ENCODE assay signal across 15 cellular contexts in the genomic region with DNA sequence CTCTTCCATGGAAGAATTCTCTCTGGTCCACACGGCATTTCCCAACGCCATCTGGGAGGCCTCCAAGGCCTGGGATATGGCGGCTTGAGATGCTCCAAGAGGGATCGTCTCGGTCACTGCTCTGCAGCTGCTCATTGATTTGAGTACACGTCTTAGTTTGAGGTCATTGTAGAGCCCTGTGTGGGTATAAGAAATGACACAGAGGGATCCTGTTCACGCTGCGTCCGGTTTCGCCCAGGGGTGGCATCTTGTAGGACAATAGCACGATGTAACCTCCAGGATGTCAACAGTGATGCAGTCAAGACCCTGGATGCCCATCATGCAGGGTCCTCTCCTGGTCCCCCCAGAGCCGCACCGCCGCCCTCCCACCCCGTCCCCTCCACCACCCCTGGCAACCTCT.
DNase-seq lines count a peak whose midpoint lies in the region; ATAC-seq and TF ChIP-seq lines count a peak whose summit lies in the region.
"Had no signal": no experiment of that assay in that cellular context is flagged by ENCODE, and none has a peak within 500 bp of the region (broad histone marks: within the 10 kb centered on the region; RNA-seq: fewer than 3 reads in every experiment).

No MANE protein-coding gene starts in this region.

- intact Hi-C loops in stomach (cut with DNase I; ENCODE audit: low total_unique reads) = loop anchor here (10.0 kb wide), 1 partner anchor 1688 kb away; no protein-coding TSS in a partner anchor

- no peak overlapping the region for H4K91ac ChIP-seq in neuronal stem cell (ENCODE audit: low read depth, low read length, poor library complexity)

- H3K27me3 ChIP-seq in neuronal stem cell (ENCODE audit: control insufficient read depth in 3 of 3, insufficient read depth in 3 of 3, low read depth in 1 of 3, low read length in 3 of 3) = peaks cover 0 to 8% (median 0%) of the 10 kb centered on the region in 3 experiments
- H3K27me3 ChIP-seq in stomach = peaks cover 0 to 43% (median 7%) of the 10 kb centered on the region in 3 donors
- H3K27me3 ChIP-seq in SJCRH30 = peaks cover 60% of the 10 kb centered on the region
- H3K27me3 ChIP-seq: BLaER1 had no signal

- H3K9me3 ChIP-seq in neuronal stem cell (replicated peaks in 1 of 2; ENCODE audit: control insufficient read depth in 2 of 2, insufficient read depth in 1 of 2, low read depth in 1 of 2, low read length in 2 of 2) = peaks cover 0 to 3% of the 10 kb centered on the region in 2 donors
- H3K9me3 ChIP-seq in stomach = no peaks in the 10 kb centered on the region
- no peaks in the 10 kb centered on the region for H3K9me3 ChIP-seq in SJCRH30 (replicated peaks)
- H3K9me3 ChIP-seq: BLaER1 had no signal

- no peak overlapping the region for H3K14ac ChIP-seq in neuronal stem cell (ENCODE audit: low read length)

- H3K4ac ChIP-seq in neuronal stem cell (ENCODE audit: low read length) = no peak overlapping the region

- H2AK5ac ChIP-seq in neuronal stem cell (ENCODE audit: low read depth, low read length) = peak overlapping the region; percentile 34

- H3K4me1 ChIP-seq in neuronal stem cell (ENCODE audit: control insufficient read depth in 2 of 2, insufficient read depth in 1 of 2, low read depth in 1 of 2, low read length in 2 of 2) (peaks cover 0 to 17% of the 10 kb centered on the region in 2 donors), stomach (no peaks in the 10 kb centered on the region), SJCRH30 (no peaks in the 10 kb centered on the region)

- TF ChIP-seq EP300 in stomach (IDR thresholded peaks at IDR 0.05) = no peak

- no CpG with 5 or more reads among the region's 15 CpGs for WGBS in neuronal stem cell (ENCODE audit: extremely low coverage in 2 of 2, insufficient read length in 2 of 2, insufficient replicate concordance in 1 of 2), 2 donors
- WGBS in stomach, 5 donors = 84 to 92% (median 90%) methylated on average over 10 to 15 of the region's 15 CpGs

- H2BK5ac ChIP-seq in neuronal stem cell (ENCODE audit: low read length) = no peak overlapping the region

- H2BK12ac ChIP-seq in neuronal stem cell (ENCODE audit: low read length) = no peak overlapping the region

- no peak for ATAC-seq in activated CD4-positive, CD25-positive, alpha-beta regulatory T cell treated with anti-CD3 and anti-CD28 coated beads, Interleukin-2, amount 50 U/mL, for 24 hours
- ATAC-seq: GM23338 had no signal

- no peak overlapping the region for H3K9ac ChIP-seq in neuronal stem cell (ENCODE audit: low read depth, low read length, poor library complexity)
- H3K9ac ChIP-seq: BLaER1 had no signal

- H3K36me3 ChIP-seq in neuronal stem cell (replicated peaks in 1 of 2; ENCODE audit: control insufficient read depth in 2 of 2, insufficient read depth in 2 of 2, low read length in 2 of 2) (no peaks in the 10 kb centered on the region), stomach (no peaks in the 10 kb centered on the region), SJCRH30 (no peaks in the 10 kb centered on the region)
- H3K36me3 ChIP-seq: BLaER1 had no signal

- no peak overlapping the region for H2BK15ac ChIP-seq in neuronal stem cell (ENCODE audit: low read length)

- no peak overlapping the region for H3K18ac ChIP-seq in neuronal stem cell (ENCODE audit: low read length)

- DNase-seq in activated CD4-positive, CD25-positive, alpha-beta regulatory T cell treated with anti-CD3 and anti-CD28 coated beads, Interleukin-2, amount 50 U/mL, for 72 hours = peak; percentile 1
- DNase-seq in neuronal stem cell (ENCODE audit: low spot score) (no peak), stomach (peak; percentile 7), NK-92 (lab: John Stamatoyannopoulos, UW; ENCODE audit: unreplicated experiment) (no peak), SJCRH30 (no peak), NCI-H345 (lab: John Stamatoyannopoulos, UW) (no peak)
- DNase-seq: CD4-positive, alpha-beta memory T cell; DMS153; DMS79; GDM1; HCEC 1CT had no signal

- H3K23ac ChIP-seq in neuronal stem cell (ENCODE audit: low read depth, low read length, poor library complexity) = no peak overlapping the region

- no peak overlapping the region for H2BK120ac ChIP-seq in neuronal stem cell (ENCODE audit: low read depth, low read length)

- H3K27ac ChIP-seq in neuronal stem cell (replicated peaks; ENCODE audit: low read length) (no peak overlapping the region), stomach (no peak overlapping the region), SJCRH30 (no peak overlapping the region)
- H3K27ac ChIP-seq: 22Rv1, BLaER1 had no signal

- no peak overlapping the region for H3K4me2 ChIP-seq in neuronal stem cell (ENCODE audit: insufficient read depth, low read length, poor library complexity, severe bottlenecking)
- H3K4me2 ChIP-seq: GM23338 had no signal

- H4K8ac ChIP-seq in neuronal stem cell (ENCODE audit: low read depth, low read length) = no peak overlapping the region

- H3K79me1 ChIP-seq in neuronal stem cell (ENCODE audit: low read depth, low read length) = no peaks in the 10 kb centered on the region

- TF ChIP-seq CTCF in stomach (IDR thresholded peaks at IDR 0.05) = no peak

- H3K4me3 ChIP-seq in neuronal stem cell (ENCODE audit: low read length in 2 of 2) (no peak overlapping the region), stomach (no peak overlapping the region), SJCRH30 (no peak overlapping the region)
- H3K4me3 ChIP-seq: BLaER1, GM23338 had no signal

- no peak for TF ChIP-seq POLR2A in stomach (IDR thresholded peaks at IDR 0.05)

- no peak overlapping the region for H2AFZ ChIP-seq in neuronal stem cell (ENCODE audit: low read length)
- H2AFZ ChIP-seq: GM23338 had no signal

Comparison
In these comparisons a context has a peak if more than half of its experiments do, and no peak if none do; other contexts are left out.
1. DNase-seq: peak in activated CD4-positive, CD25-positive, alpha-beta regulatory T cell treated with anti-CD3 and anti-CD28 coated beads, Interleukin-2, amount 50 U/mL, for 72 hours (single experiment) and stomach (single experiment); none in neuronal stem cell (single experiment), NK-92 (single experiment), SJCRH30 (0 of 2) and NCI-H345 (single experiment).